In genomic region chrX:153459976-153460375, GRCh38 we compare ENCODE assay signal across 18 cellular contexts. TPM values are rescaled to one million over a fixed set of nuclear protein-coding genes. Genes with fewer than 3 reads are reported as not detected.
A peak's percentile ranks its signal among the peaks of the same experiment; 100 is the strongest.
DNase-seq lines count a peak whose midpoint lies in the region; ATAC-seq and TF ChIP-seq lines count a peak whose summit lies in the region.
"Had no signal": no experiment of that assay in that cellular context is flagged by ENCODE, and none has a peak within 500 bp of the region (broad histone marks: within the 10 kb centered on the region; RNA-seq: fewer than 3 reads in every experiment).

No MANE protein-coding gene starts in this region.

- DNase-seq in AG20443 (ENCODE audit: low spot score) (peak; percentile 60), M059J (ENCODE audit: low read depth) (peak; percentile 62), epithelial cell of proximal tubule (ENCODE audit: low read depth) (no peak), myocyte (ENCODE audit: low read depth) (peak; percentile 74), upper lobe of left lung (no peak)
- no peak for DNase-seq in activated CD4-positive, alpha-beta T cell treated with anti-CD3 and anti-CD28 coated beads for 4 hours
- DNase-seq: activated CD8-positive, alpha-beta T cell treated with anti-CD3 and anti-CD28 coated beads for 36 hours; activated effector memory CD4-positive, alpha-beta T cell treated with Interleukin-2 at 50 U/mL for 16 hours; H9; NCI-H2171 treated with DMSO at 0.1 percent for 48 hours; stimulated activated CD4-positive, alpha-beta T cell treated with anti-CD3 and anti-CD28 coated beads, Interleukin-1b, Interleukin-23, amount 100 ng/mL, for 48 hours had no signal

- no peak for TF ChIP-seq EP300 in upper lobe of left lung (IDR thresholded peaks at IDR 0.05)

- TF ChIP-seq POLR2A in upper lobe of left lung (IDR thresholded peaks at IDR 0.05) = no peak

- peaks cover 0 to 6% (median 0%) of the 10 kb centered on the region in 4 donors for H3K27me3 ChIP-seq in upper lobe of left lung
- H3K27me3 ChIP-seq: SJSA1 had no signal

- WGBS in upper lobe of left lung, 2 donors = 84 to 94% methylated on average over 1 to 2 of the region's 2 CpGs

- H3K4me1 ChIP-seq in upper lobe of left lung = no peaks in the 10 kb centered on the region
- H3K4me1 ChIP-seq: breast epithelium, parathyroid adenoma, SJSA1 had no signal

- no peak overlapping the region for H3K27ac ChIP-seq in upper lobe of left lung
- H3K27ac ChIP-seq: breast epithelium, C4-2B, parathyroid adenoma, SJSA1 had no signal

- H3K9me3 ChIP-seq in upper lobe of left lung = no peaks in the 10 kb centered on the region
- H3K9me3 ChIP-seq: breast epithelium, SJSA1 had no signal

- ATAC-seq in GM21515 (IDR thresholded peaks at IDR 0.05; ENCODE audit: unreplicated experiment) = no peak
- ATAC-seq in upper lobe of left lung (ENCODE audit: low FRiP score in 2 of 2) = no peak
- ATAC-seq in GM19467 (IDR thresholded peaks at IDR 0.05; ENCODE audit: unreplicated experiment) = no peak
- ATAC-seq: activated CD8-positive, alpha-beta T cell treated with anti-CD3 and anti-CD28 coated beads for 36 hours had no signal

- H3K36me3 ChIP-seq in upper lobe of left lung = peaks cover 0 to 25% (median 10%) of the 10 kb centered on the region in 4 donors
- H3K36me3 ChIP-seq: breast epithelium had no signal

- peak; percentile 5 for TF ChIP-seq CTCF in epithelial cell of proximal tubule (conservative IDR thresholded peaks at IDR 0.05; ENCODE audit: low read depth, low read length)
- no peak for TF ChIP-seq CTCF in upper lobe of left lung (IDR thresholded peaks at IDR 0.05)

- no peak overlapping the region for H3K4me3 ChIP-seq in epithelial cell of proximal tubule (ENCODE audit: low read depth, low read length)
- H3K4me3 ChIP-seq in upper lobe of left lung = no peak overlapping the region
- H3K4me3 ChIP-seq: breast epithelium, SJSA1 had no signal

RNA-seq across cellular contexts. Expression of gene HAUS7, which starts 10.4 kb away (rescaled TPM):
- total RNA-seq in M059J (2014; rRNA removed; shearing (Covaris generic)) = 76.0 and 85.3 TPM in 2 replicates
- total RNA-seq in epithelial cell of proximal tubule (24.3 and 57.0 TPM in 2 replicates), myocyte (15.8 and 36.2 TPM in 2 replicates), upper lobe of left lung (10 to 100 TPM in 5 of 6 donors, 1 to 10 TPM in 1; 3.7 to 61.8 (median 23.0) TPM)
- polyA plus RNA-seq in myocyte (2012) = 18.7 TPM

RNA-seq across cellular contexts. Expression of gene TREX2, which starts 14.1 kb away (rescaled TPM):
- total RNA-seq in M059J (2014; rRNA removed; shearing (Covaris generic)) = 1.6 TPM in 1 of 2 replicates, not detected in the other
- total RNA-seq in epithelial cell of proximal tubule (not detected in 2 replicates), myocyte (0.78 and 1.5 TPM in 2 replicates), upper lobe of left lung (1 to 10 TPM in 5 of 6 donors, under 1 TPM in 1; 0.97 to 7.3 (median 2.8) TPM)
- polyA plus RNA-seq in myocyte (2012) = 0.08 TPM

RNA-seq across cellular contexts. Expression of gene BGN, which starts 34.8 kb away (rescaled TPM):
- 53.3 TPM in 2 replicates for total RNA-seq in M059J (2014; rRNA removed; shearing (Covaris generic))
- total RNA-seq in epithelial cell of proximal tubule (0.69 TPM in 1 of 2 replicates, not detected in the other), myocyte (0.94 and 1.1 TPM in 2 replicates), upper lobe of left lung (100 to 1,000 TPM in 3 of 6 donors, 10 to 100 TPM in 3; 13.0 to 251 (median 86.3) TPM)
- 3.9 TPM for polyA plus RNA-seq in myocyte (2012)
- total RNA-seq: activated CD8-positive, alpha-beta T cell treated with anti-CD3 and anti-CD28 coated beads for 36 hours had no signal

RNA-seq across cellular contexts. Expression of gene ZFP92, which starts 48.7 kb away (rescaled TPM):
- not detected in 2 replicates for total RNA-seq in M059J (2014; rRNA removed; shearing (Covaris generic))
- total RNA-seq in epithelial cell of proximal tubule = 0.06 and 0.14 TPM in 2 replicates
- 0.05 TPM in 1 of 2 replicates, not detected in the other for total RNA-seq in myocyte
- polyA plus RNA-seq in myocyte (2012) = not detected
- 1 to 10 TPM; 2.7 to 5.1 (median 3.7) TPM for total RNA-seq in upper lobe of left lung
- total RNA-seq: SJSA1 had no signal

RNA-seq across cellular contexts. Expression of gene ATP2B3, which starts 57.5 kb away (rescaled TPM):
- not detected in 2 replicates for total RNA-seq in M059J (2014; rRNA removed; shearing (Covaris generic))
- not detected in 2 replicates for total RNA-seq in epithelial cell of proximal tubule
- total RNA-seq in myocyte = 0.40 and 0.57 TPM in 2 replicates
- polyA plus RNA-seq in myocyte (2012) = 0.20 TPM
- under 1 TPM in 4 of 6 donors, not detected in 2; 0.10 to 0.55 (median 0.33) TPM for total RNA-seq in upper lobe of left lung
- total RNA-seq: activated CD8-positive, alpha-beta T cell treated with anti-CD3 and anti-CD28 coated beads for 36 hours; breast epithelium; SJSA1; ureter had no signal

Comparison
In these comparisons a context has a peak if more than half of its experiments do, and no peak if none do; other contexts are left out.
1. DNase-seq: peak in AG20443 (single experiment), M059J (single experiment) and myocyte (single experiment); none in epithelial cell of proximal tubule (single experiment), upper lobe of left lung (0 of 2) and activated CD4-positive, alpha-beta T cell treated with anti-CD3 and anti-CD28 coated beads for 4 hours (0 of 2).